Comparison of ENCODE assay signal across 17 cellular contexts in genomic region chr5:89350684-89351083, GRCh38.
DNase-seq lines count a peak whose midpoint lies in the region; ATAC-seq and TF ChIP-seq lines count a peak whose summit lies in the region.
"Had no signal": no experiment of that assay in that cellular context is flagged by ENCODE, and none has a peak within 500 bp of the region (broad histone marks: within the 10 kb centered on the region; RNA-seq: fewer than 3 reads in every experiment).

No MANE protein-coding gene starts in this region.

- H3K27ac Mint-ChIP-seq in stimulated activated naive CD8-positive, alpha-beta T cell treated with anti-CD3 and anti-CD28 coated beads, Interleukin-15, Interleukin-2, amounts not matched to agents 100 ng/mL and 50 ng/mL, for 24 hours, result peak overlapping the region; percentile 15
- no peak overlapping the region for H3K27ac Mint-ChIP-seq in stimulated activated naive CD8-positive, alpha-beta T cell treated with anti-CD3 and anti-CD28 coated beads, Interleukin-15, amount 100 ng/mL, for 72 hours
- H3K27ac Mint-ChIP-seq: CD8-positive, alpha-beta memory T cell had no signal

- H3K27me3 Mint-ChIP-seq in stimulated activated naive CD8-positive, alpha-beta T cell treated with anti-CD3 and anti-CD28 coated beads, Interleukin-15, Interleukin-2, amounts not matched to agents 100 ng/mL and 50 ng/mL, for 24 hours, result no peaks in the 10 kb centered on the region
- H3K27me3 Mint-ChIP-seq in stimulated activated naive CD8-positive, alpha-beta T cell treated with anti-CD3 and anti-CD28 coated beads, Interleukin-15, amount 100 ng/mL, for 72 hours, result no peaks in the 10 kb centered on the region

- no peak overlapping the region for H3K4me3 Mint-ChIP-seq in stimulated activated naive CD8-positive, alpha-beta T cell treated with anti-CD3 and anti-CD28 coated beads, Interleukin-15, Interleukin-2, amounts not matched to agents 100 ng/mL and 50 ng/mL, for 24 hours
- H3K4me3 Mint-ChIP-seq in stimulated activated naive CD8-positive, alpha-beta T cell treated with anti-CD3 and anti-CD28 coated beads, Interleukin-15, amount 100 ng/mL, for 72 hours, result no peak overlapping the region
- H3K4me3 Mint-ChIP-seq: CD8-positive, alpha-beta memory T cell had no signal

- DNase-seq in stimulated activated naive CD8-positive, alpha-beta T cell treated with anti-CD3 and anti-CD28 coated beads, Interleukin-15, amount 100 ng/mL, for 72 hours, result no peak
- DNase-seq in brain microvascular endothelial cell (no peak), globus pallidus (ENCODE audit: low spot score) (no peak), heart right ventricle (no peak), T1000 (lab: John Stamatoyannopoulos, UW) (no peak)
- DNase-seq in activated effector memory CD4-positive, alpha-beta T cell treated with anti-CD3 and anti-CD28 coated beads, Interleukin-2, amount 50 U/mL, for 16 hours, result no peak
- DNase-seq: CD8-positive, alpha-beta memory T cell; DMS79; NCI-H1048; NCI-H146; NCI-H2081 treated with DMSO at 0.1 percent for 48 hours; NCI-H524; T-helper 2 cell had no signal

- TF ChIP-seq CTCF in brain microvascular endothelial cell (IDR thresholded peaks at IDR 0.05; ENCODE audit: low read depth, low read length, missing control alignments) (no peak), heart right ventricle (IDR thresholded peaks at IDR 0.05) (no peak)

- no peaks in the 10 kb centered on the region for H3K4me1 ChIP-seq in heart right ventricle
- H3K4me1 ChIP-seq: HAP-1 had no signal

- peaks cover 11% of the 10 kb centered on the region for H3K4me1 Mint-ChIP-seq in stimulated activated naive CD8-positive, alpha-beta T cell treated with anti-CD3 and anti-CD28 coated beads, Interleukin-15, Interleukin-2, amounts not matched to agents 100 ng/mL and 50 ng/mL, for 24 hours (ENCODE audit: low read depth)
- H3K4me1 Mint-ChIP-seq in stimulated activated naive CD8-positive, alpha-beta T cell treated with anti-CD3 and anti-CD28 coated beads, Interleukin-15, amount 100 ng/mL, for 72 hours, result no peaks in the 10 kb centered on the region
- H3K4me1 Mint-ChIP-seq: CD8-positive, alpha-beta memory T cell had no signal

- ATAC-seq in stimulated activated naive CD8-positive, alpha-beta T cell treated with anti-CD3 and anti-CD28 coated beads, Interleukin-15, amount 100 ng/mL, for 72 hours, result no peak
- peak; percentile 42 for ATAC-seq in HG02885 (IDR thresholded peaks at IDR 0.05; ENCODE audit: poor library complexity, unreplicated experiment)
- ATAC-seq in heart right ventricle, result no peak

- no peaks in the 10 kb centered on the region for H3K36me3 Mint-ChIP-seq in stimulated activated naive CD8-positive, alpha-beta T cell treated with anti-CD3 and anti-CD28 coated beads, Interleukin-15, Interleukin-2, amounts not matched to agents 100 ng/mL and 50 ng/mL, for 24 hours (ENCODE audit: low read depth)
- H3K36me3 Mint-ChIP-seq: CD8-positive, alpha-beta memory T cell had no signal

- H3K27me3 ChIP-seq in brain microvascular endothelial cell (replicated peaks) (no peaks in the 10 kb centered on the region), heart right ventricle (no peaks in the 10 kb centered on the region)

- intact Hi-C loops in heart right ventricle (cut with DNase I), result loop anchor here in 1 of 10 donors (5.0 kb wide), 1 partner anchor 203 kb away; no protein-coding TSS in a partner anchor

- H3K9me3 Mint-ChIP-seq in stimulated activated naive CD8-positive, alpha-beta T cell treated with anti-CD3 and anti-CD28 coated beads, Interleukin-15, Interleukin-2, amounts not matched to agents 100 ng/mL and 50 ng/mL, for 24 hours, result no peaks in the 10 kb centered on the region
- no peaks in the 10 kb centered on the region for H3K9me3 Mint-ChIP-seq in stimulated activated naive CD8-positive, alpha-beta T cell treated with anti-CD3 and anti-CD28 coated beads, Interleukin-15, amount 100 ng/mL, for 72 hours

- in situ Hi-C loops in brain microvascular endothelial cell (cut with HindIII; ENCODE audit: low pct_ligation_motif_present, low sequenced_read_pairs), result no loop called here

- peaks cover 0 to 4% (median 0%) of the 10 kb centered on the region in 11 donors for H3K9me3 ChIP-seq in heart right ventricle
- H3K9me3 ChIP-seq: HAP-1 had no signal

- no peak overlapping the region for H3K4me3 ChIP-seq in brain microvascular endothelial cell (ENCODE audit: low read depth, low read length)
- no peak overlapping the region for H3K4me3 ChIP-seq in heart right ventricle
- H3K4me3 ChIP-seq: HAP-1 had no signal

- peak overlapping the region; percentile 57 for H3K27ac ChIP-seq in brain microvascular endothelial cell
- H3K27ac ChIP-seq in heart right ventricle, result no peak overlapping the region
- H3K27ac ChIP-seq: 22Rv1 had no signal

- no peaks in the 10 kb centered on the region for H3K36me3 ChIP-seq in brain microvascular endothelial cell (replicated peaks)
- no peaks in the 10 kb centered on the region for H3K36me3 ChIP-seq in heart right ventricle
- H3K36me3 ChIP-seq: HAP-1 had no signal
